Comparison of ENCODE assay signal across 8 cellular contexts in the genomic region with DNA sequence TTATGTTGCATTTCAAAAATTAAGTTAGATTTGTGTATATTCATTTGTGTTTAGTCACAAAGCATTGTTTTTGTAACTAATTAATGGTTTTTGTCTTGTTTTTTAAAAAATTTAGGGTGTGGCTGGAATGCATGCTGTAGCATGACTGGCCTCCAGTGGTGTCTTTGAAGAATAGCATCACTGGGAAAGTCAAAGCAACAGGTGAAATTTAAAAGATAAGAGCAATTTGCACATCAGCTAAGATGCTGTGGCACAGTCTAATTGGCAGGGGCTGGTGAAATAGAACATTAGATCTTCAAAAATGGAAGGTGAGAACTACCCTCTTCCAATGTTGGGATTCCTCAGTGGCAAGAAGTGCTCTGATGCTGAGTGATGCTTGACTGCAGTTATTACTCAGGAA. TPM values are rescaled to one million over a fixed set of nuclear protein-coding genes. Genes with fewer than 3 reads are reported as not detected.
DNase-seq lines count a peak whose midpoint lies in the region; ATAC-seq, FAIRE-seq and TF ChIP-seq lines count a peak whose summit lies in the region.

No MANE protein-coding gene starts in this region.

- TF ChIP-seq CTCF in A549 (IDR thresholded peaks at IDR 0.05): peak; percentile 65
- peak; percentile 66 for TF ChIP-seq CTCF in GM13977 (IDR thresholded peaks at IDR 0.05; ENCODE audit: extremely low read depth, insufficient read depth, missing control alignments)
- TF ChIP-seq CTCF in OCI-LY7 (conservative IDR thresholded peaks at IDR 0.05; ENCODE audit: low read length): peak; percentile 77

- H3K4me1 ChIP-seq in A549 (no peaks in the 10 kb centered on the region), OCI-LY7 (ENCODE audit: insufficient read depth, low read length, poor library complexity, severe bottlenecking) (no peaks in the 10 kb centered on the region)

- H3K9me2 ChIP-seq in OCI-LY7 (ENCODE audit: insufficient read depth, low read length): no peaks in the 10 kb centered on the region

- H3K4me3 ChIP-seq in A549 (no peak overlapping the region), OCI-LY7 (ENCODE audit: low read depth, low read length, poor library complexity, severe bottlenecking) (no peak overlapping the region)

- H3K9me3 ChIP-seq in A549 (no peaks in the 10 kb centered on the region), OCI-LY7 (ENCODE audit: low read length) (no peaks in the 10 kb centered on the region)

- CTCF ChIA-PET in A549 (lab: Yijun Ruan, JAX): interaction anchor here (0.6 to 1.4 kb wide), 2 partner anchors 29 to 152 kb away, joined by 3 read pairs; no protein-coding TSS in a partner anchor
- CTCF ChIA-PET in OCI-LY7 (lab: Charles Lee; ENCODE audit: unreplicated experiment): no interaction called here

- TF ChIP-seq EP300 in A549 (IDR thresholded peaks at IDR 0.05): no peak

- no TSS peak for BruUV-seq in OCI-LY7 (replicated peaks; lab: Mats Ljungman, UMichigan)

- FAIRE-seq in A549 (lab: Jason Lieb, UNC): no peak

- H3K27ac Mint-ChIP-seq in effector memory CD8-positive, alpha-beta T cell: no peak overlapping the region

- H3K36me3 ChIP-seq in OCI-LY7 (ENCODE audit: insufficient read depth, low read length): no peaks in the 10 kb centered on the region

- no peaks in the 10 kb centered on the region for H3K36me3 Mint-ChIP-seq in effector memory CD8-positive, alpha-beta T cell (ENCODE audit: insufficient read depth)

- H3K4me2 ChIP-seq in A549 (no peak overlapping the region), OCI-LY7 (ENCODE audit: low read length) (no peak overlapping the region)

- no peak for TF ChIP-seq POLR2A in A549 (IDR thresholded peaks at IDR 0.05; ENCODE audit: low read length)

- no peaks in the 10 kb centered on the region for H3K79me2 ChIP-seq in OCI-LY7 (ENCODE audit: insufficient read depth, low read depth, low read length)

- intact Hi-C loops in OCI-LY7 (cut with micrococcal nuclease; ENCODE audit: unreplicated experiment): no loop called here

- H2AFZ ChIP-seq in OCI-LY7 (ENCODE audit: low read length): no peak overlapping the region

- H3K9me3 Mint-ChIP-seq in effector memory CD8-positive, alpha-beta T cell: no peaks in the 10 kb centered on the region

- TF ChIP-seq RAD21 in A549 (conservative IDR thresholded peaks at IDR 0.05 in 1 of 2, IDR thresholded peaks at IDR 0.05 in 1 of 2): peak; percentile 61 to 73; a peak in 4 of 5 replicates

- H3K27ac ChIP-seq in A549 (no peak overlapping the region), OCI-LY7 (ENCODE audit: low read depth, low read length, poor library complexity, severe bottlenecking) (no peak overlapping the region)

- POLR2A ChIA-PET in A549 (lab: Yijun Ruan, JAX) (no interaction called here), OCI-LY7 (lab: Charles Lee) (no interaction called here)

- H3K4me1 Mint-ChIP-seq in effector memory CD8-positive, alpha-beta T cell (ENCODE audit: low read depth in 2 of 2): no peaks in the 10 kb centered on the region

- no peaks in the 10 kb centered on the region for H3K27me3 Mint-ChIP-seq in effector memory CD8-positive, alpha-beta T cell

- ATAC-seq in A549: no peak
- no peak for ATAC-seq in HG03457 (IDR thresholded peaks at IDR 0.05; ENCODE audit: unreplicated experiment)
- ATAC-seq in effector memory CD8-positive, alpha-beta T cell (replicated peaks): no peak
- ATAC-seq in HG03571 (IDR thresholded peaks at IDR 0.05; ENCODE audit: unreplicated experiment): no peak

- H4K20me1 ChIP-seq in OCI-LY7 (ENCODE audit: insufficient read depth, low read length): no peaks in the 10 kb centered on the region

- DNase-seq in A549 (ENCODE audit: low read depth in 1 of 2, low spot score in 1 of 2) (peak; percentile 8 to 17), GM13977 (ENCODE audit: low spot score) (peak; percentile 19), OCI-LY7 (ENCODE audit: low spot score) (peak; percentile 4), fibroblast of peridontal ligament (ENCODE audit: extremely low read depth) (peak; percentile 35)
- no peak for DNase-seq in effector memory CD8-positive, alpha-beta T cell
- DNase-seq in activated CD4-positive, alpha-beta T cell treated with anti-CD3 and anti-CD28 coated beads for 1 hour: no peak

- in situ Hi-C loops in GM13977 (cut with MboI; ENCODE audit: low pct_unique_long_range_greater_than_20kb, low sequenced_read_pairs, unreplicated experiment): no loop called here

- H3K4me3 Mint-ChIP-seq in effector memory CD8-positive, alpha-beta T cell: no peak overlapping the region

TF ChIP-seq in A549, 52 proteins besides CTCF, POLR2A, EP300 and RAD21:
- TF ChIP-seq SMC3 (IDR thresholded peaks at IDR 0.05) (peak; percentile 52; the same call in 2 of the 3 replicates), MYC (IDR thresholded peaks at IDR 0.05; ENCODE audit: borderline replicate concordance, low read length) (no peak)
TF ChIP-seq in A549: peak in this region for 1.

RNA-seq across cellular contexts. Expression of gene ANK2, which starts 45.3 kb away (rescaled TPM):
- polyA plus RNA-seq in A549 (2011; rRNA removed) (3.1 and 7.1 TPM in 2 replicates), A549 (2017; fragmentation: RNase III; extraction: RNeasy Plus Mini Kit Qiagen cat#74134 plus additional on column Dnase treatment) (1.0 to 1.5 TPM (median 1.4 TPM) in 3 replicates)
- 0.42 and 0.48 TPM in 2 replicates for polyA plus RNA-seq in A549 (2012; cell fraction: cytosol; rRNA removed)
- polyA plus RNA-seq in A549 (2012; cell fraction: nucleus; rRNA removed): 0.55 and 1.1 TPM in 2 replicates
- 16.7 and 17.8 TPM in 2 replicates for polyA minus RNA-seq in A549 (2011; rRNA and poly(A)+ RNA removed)
- 0.08 and 0.38 TPM in 2 replicates for total RNA-seq in OCI-LY7 (2014; rRNA removed; shearing (Covaris generic))
- 1.8 and 4.0 TPM in 2 replicates for total RNA-seq in OCI-LY7 (2022)

Comparison
In these comparisons a context has a peak if more than half of its experiments do, and no peak if none do; other contexts are left out.
1. DNase-seq: peak in A549 (2 of 2), GM13977 (single experiment), OCI-LY7 (single experiment) and fibroblast of peridontal ligament (single experiment); none in effector memory CD8-positive, alpha-beta T cell (0 of 3) and activated CD4-positive, alpha-beta T cell treated with anti-CD3 and anti-CD28 coated beads for 1 hour (single experiment).
2. Peak in every context shown above with its lines, with median percentiles within 50 percentile points of each other: CTCF ChIP-seq.